In genomic region chr15:95567686-95568085, GRCh38 we compare ENCODE assay signal across 31 cellular contexts.
"Had no signal": no experiment of that assay in that cellular context is flagged by ENCODE, and none has a peak within 500 bp of the region (broad histone marks: within the 10 kb centered on the region; RNA-seq: fewer than 3 reads in every experiment).

No MANE protein-coding gene starts in this region.

- H3K4me3 Mint-ChIP-seq: activated B cell treated with CpG ODN at 0.5 μM for 24 hours; activated naive CD4-positive, alpha-beta T cell treated with anti-CD3 and anti-CD28 coated beads for 36 hours; activated naive CD8-positive, alpha-beta T cell treated with anti-CD3 and anti-CD28 coated beads, Interleukin-2, amount 10 ng/mL, durations not matched to agents 7 days and 5 days; activated T-cell treated with anti-CD3 and anti-CD28 coated beads, Interleukin-2, amount 50 U/mL, for 4 hours; dendritic cell treated with granulocyte-macrophage colony-stimulating factor and Interleukin-4, amounts not matched to agents 40 ng/mL and 50 ng/mL, for 4 days; naive thymus-derived CD4-positive, alpha-beta T cell; neural crest cell; stimulated activated naive CD8-positive, alpha-beta T cell treated with anti-CD3 and anti-CD28 coated beads, Interleukin-15, amount 100 ng/mL, for 72 hours; T-helper 1 cell treated with Interleukin-12 subunit alpha and Interleukin-12 subunit beta and Interleukin-4 antibody, amounts not matched to agents 30 μg/mL and 1 μg/mL, for 36 hours had no signal

- H3K4me1 Mint-ChIP-seq: activated B cell treated with CpG ODN at 0.5 μM for 24 hours; activated naive CD8-positive, alpha-beta T cell treated with anti-CD3 and anti-CD28 coated beads, Interleukin-2, amount 10 ng/mL, durations not matched to agents 7 days and 5 days; naive thymus-derived CD4-positive, alpha-beta T cell; neural crest cell; stimulated activated naive CD8-positive, alpha-beta T cell treated with anti-CD3 and anti-CD28 coated beads, Interleukin-15, amount 100 ng/mL, for 72 hours had no signal

- DNase-seq: activated B cell treated with CpG ODN at 0.5 μM for 24 hours; activated CD4-positive, alpha-beta T cell treated with anti-CD3 and anti-CD28 coated beads for 4 hours; activated CD4-positive, alpha-beta T cell treated with anti-CD3 and anti-CD28 coated beads, Interleukin-2, amount 50 U/mL, for 48 hours; activated CD8-positive, alpha-beta memory T cell treated with anti-CD3 and anti-CD28 coated beads, Interleukin-2, amount 50 U/mL, for 48 hours; activated effector memory CD4-positive, alpha-beta T cell treated with Interleukin-2 at 50 U/mL for 16 hours; activated naive CD4-positive, alpha-beta T cell treated with anti-CD3 and anti-CD28 coated beads for 36 hours; activated naive CD8-positive, alpha-beta T cell treated with anti-CD3 and anti-CD28 coated beads, Interleukin-2, amount 10 ng/mL, durations not matched to agents 7 days and 5 days; activated T-cell treated with anti-CD3 and anti-CD28 coated beads, Interleukin-2, amount 50 U/mL, for 4 hours; amygdala; brain microvascular endothelial cell; caudate nucleus; effector CD4-positive, alpha-beta T cell; erythroblast; foreskin melanocyte; immature natural killer cell; left lung; naive thymus-derived CD4-positive, alpha-beta T cell; occipital lobe; posterior cingulate gyrus; retina; stimulated activated CD4-positive, alpha-beta T cell treated with anti-CD3 and anti-CD28 coated beads, Interleukin-12 subunit alpha, Interleukin-12 subunit beta, amount 100 ng/mL, for 4 hours; stimulated activated CD4-positive, alpha-beta T cell treated with anti-CD3 and anti-CD28 coated beads, Interleukin-4, amount 100 ng/mL, for 4 hours; stimulated activated naive CD8-positive, alpha-beta T cell treated with anti-CD3 and anti-CD28 coated beads, Interleukin-15, amount 100 ng/mL, for 72 hours had no signal

- H3K36me3 ChIP-seq: brain microvascular endothelial cell, left lung, suprapubic skin, tibial nerve had no signal

- H3K27ac Mint-ChIP-seq: activated B cell treated with CpG ODN at 0.5 μM for 24 hours; activated naive CD4-positive, alpha-beta T cell treated with anti-CD3 and anti-CD28 coated beads for 36 hours; activated naive CD8-positive, alpha-beta T cell treated with anti-CD3 and anti-CD28 coated beads, Interleukin-2, amount 10 ng/mL, durations not matched to agents 7 days and 5 days; dendritic cell treated with granulocyte-macrophage colony-stimulating factor and Interleukin-4, amounts not matched to agents 40 ng/mL and 50 ng/mL, for 4 days; immature natural killer cell; naive thymus-derived CD4-positive, alpha-beta T cell; stimulated activated naive CD8-positive, alpha-beta T cell treated with anti-CD3 and anti-CD28 coated beads, Interleukin-15, amount 100 ng/mL, for 72 hours; T-helper 1 cell treated with Interleukin-12 subunit alpha and Interleukin-12 subunit beta and Interleukin-4 antibody, amounts not matched to agents 30 μg/mL and 1 μg/mL, for 36 hours had no signal

- H2AFZ ChIP-seq: hepatocyte had no signal

- H3K4me2 ChIP-seq: hepatocyte had no signal

- H3K27me3 ChIP-seq: brain microvascular endothelial cell, hepatocyte, left lung, suprapubic skin, tibial nerve had no signal

- H3K4me1 ChIP-seq: left lung, suprapubic skin had no signal

- FAIRE-seq: urothelium cell line had no signal

- H3K4me3 ChIP-seq: hepatocyte, left lung, lung, suprapubic skin, tibial nerve had no signal

- H3K27ac ChIP-seq: brain microvascular endothelial cell, hepatocyte, left lung, suprapubic skin, tibial nerve had no signal

- H3K27me3 Mint-ChIP-seq: activated B cell treated with CpG ODN at 0.5 μM for 24 hours; dendritic cell treated with granulocyte-macrophage colony-stimulating factor and Interleukin-4, amounts not matched to agents 40 ng/mL and 50 ng/mL, for 4 days had no signal

- H3K36me3 Mint-ChIP-seq: activated naive CD8-positive, alpha-beta T cell treated with anti-CD3 and anti-CD28 coated beads, Interleukin-2, amount 10 ng/mL, durations not matched to agents 7 days and 5 days had no signal

- H3K79me2 ChIP-seq: hepatocyte had no signal
